In the genomic region with DNA sequence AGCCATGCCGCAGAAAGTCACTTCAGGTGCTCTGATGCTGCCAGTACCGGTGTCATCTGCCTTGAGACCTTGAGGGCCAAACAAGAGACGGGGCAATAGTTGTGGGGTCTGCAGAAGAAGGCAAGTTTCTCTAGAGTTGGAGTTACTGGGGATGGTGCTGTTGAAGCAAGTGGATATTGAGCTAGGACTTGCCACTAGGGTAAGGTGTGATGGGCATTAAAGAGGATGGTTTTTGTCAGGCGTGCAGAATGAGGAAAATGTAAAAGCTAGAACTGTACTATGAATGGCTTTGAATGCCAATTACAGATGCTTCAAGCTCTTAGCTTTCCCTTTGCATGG, we compare ENCODE assay signal across 11 cellular contexts.
DNase-seq lines count a peak whose midpoint lies in the region; ATAC-seq, FAIRE-seq and TF ChIP-seq lines count a peak whose summit lies in the region.
"Had no signal": no experiment of that assay in that cellular context is flagged by ENCODE, and none has a peak within 500 bp of the region (broad histone marks: within the 10 kb centered on the region; RNA-seq: fewer than 3 reads in every experiment).

No MANE protein-coding gene starts in this region.

- H3K27me3 ChIP-seq in keratinocyte (ENCODE audit: control insufficient read depth, extremely low read depth, insufficient read depth, low read length): no peaks in the 10 kb centered on the region
- no peaks in the 10 kb centered on the region for H3K27me3 ChIP-seq in stomach

- no peaks in the 10 kb centered on the region for H3K27me3 Mint-ChIP-seq in activated T-cell treated with anti-CD3 and anti-CD28 coated beads, Interleukin-2, amount 50 U/mL, for 24 hours
- H3K27me3 Mint-ChIP-seq in activated B cell treated with CpG ODN at 0.5 μM for 24 hours: no peaks in the 10 kb centered on the region

- H3K4me3 Mint-ChIP-seq in activated T-cell treated with anti-CD3 and anti-CD28 coated beads, Interleukin-2, amount 50 U/mL, for 24 hours: peak overlapping the region; percentile 5
- H3K4me3 Mint-ChIP-seq in activated B cell treated with CpG ODN at 0.5 μM for 24 hours: no peak overlapping the region
- H3K4me3 Mint-ChIP-seq: neural crest cell had no signal

- peaks cover 14% of the 10 kb centered on the region for H3K36me3 Mint-ChIP-seq in activated T-cell treated with anti-CD3 and anti-CD28 coated beads, Interleukin-2, amount 50 U/mL, for 24 hours (ENCODE audit: low read depth)
- peaks cover 26% of the 10 kb centered on the region for H3K36me3 Mint-ChIP-seq in activated B cell treated with CpG ODN at 0.5 μM for 24 hours (ENCODE audit: low read depth)

- H3K4me1 ChIP-seq in keratinocyte (ENCODE audit: control insufficient read depth, extremely low read depth, insufficient read depth, low read length) (peaks cover 58% of the 10 kb centered on the region), stomach (peaks cover 38 to 75% (median 57%) of the 10 kb centered on the region in 4 donors)

- H3K9me1 ChIP-seq in keratinocyte (ENCODE audit: control insufficient read depth, extremely low read depth, insufficient read depth, low read length): peaks cover 3% of the 10 kb centered on the region

- peak overlapping the region; percentile 33 for H3K4me2 ChIP-seq in keratinocyte (ENCODE audit: control insufficient read depth, extremely low read depth, insufficient read depth, low read depth, low read length)

- dilution Hi-C loops in keratinocyte (cut with MboI; ENCODE audit: extremely low pct_ligation_motif_present, low sequenced_read_pairs): no loop called here

- in situ Hi-C loops in GM13976 (cut with MboI; ENCODE audit: low sequenced_read_pairs, unreplicated experiment): no loop called here

- peak overlapping the region; percentile 66 for H3K27ac ChIP-seq in keratinocyte (ENCODE audit: control insufficient read depth, insufficient read depth, low read length)
- peak overlapping the region in 3 of 5 donors; percentile 47 to 72 (median 47) for H3K27ac ChIP-seq in stomach

- no peak for DNase-seq in activated T-cell treated with anti-CD3 and anti-CD28 coated beads, Interleukin-2, amount 50 U/mL, for 24 hours
- no peak for DNase-seq in activated T-cell treated with anti-CD3 and anti-CD28 coated beads, Interleukin-2, amount 50 U/mL, for 48 hours
- DNase-seq in activated B cell treated with CpG ODN at 0.5 μM for 24 hours (no peak), keratinocyte (ENCODE audit: low read depth, low spot score) (no peak), stomach (no peak), GM13976 (ENCODE audit: low spot score) (no peak), MV-4-11 (lab: John Stamatoyannopoulos, UW) (no peak), NCI-H748 (lab: John Stamatoyannopoulos, UW; ENCODE audit: unreplicated experiment) (no peak)
- DNase-seq: activated CD8-positive, alpha-beta memory T cell treated with anti-CD3 and anti-CD28 coated beads, Interleukin-2, amount 50 U/mL, for 4 hours; MM.1S had no signal

- H4K20me1 ChIP-seq in keratinocyte (ENCODE audit: control insufficient read depth, extremely low read depth, insufficient read depth, low read length): no peaks in the 10 kb centered on the region

- FAIRE-seq in keratinocyte (lab: Jason Lieb, UNC): no peak

- H2AFZ ChIP-seq in keratinocyte (ENCODE audit: control insufficient read depth, low read length): no peak overlapping the region

- CTCF ChIA-PET in activated B cell treated with CpG ODN at 0.5 μM for 24 hours (lab: Charles Lee): no interaction called here

- no peak for TF ChIP-seq POLR2A in stomach (IDR thresholded peaks at IDR 0.05)

- peaks cover 91% of the 10 kb centered on the region for H3K4me1 Mint-ChIP-seq in activated T-cell treated with anti-CD3 and anti-CD28 coated beads, Interleukin-2, amount 50 U/mL, for 24 hours (ENCODE audit: low read depth)
- peaks cover 83% of the 10 kb centered on the region for H3K4me1 Mint-ChIP-seq in activated B cell treated with CpG ODN at 0.5 μM for 24 hours

- H3K9me3 ChIP-seq in keratinocyte (ENCODE audit: control insufficient read depth, low read depth, low read length) (no peaks in the 10 kb centered on the region), stomach (no peaks in the 10 kb centered on the region)

- 66 to 82% (median 78%) methylated on average over 4 of the region's 4 CpGs for WGBS in stomach, 5 donors

- no peak for ATAC-seq in activated B cell treated with CpG ODN at 0.5 μM for 24 hours (ENCODE audit: low read depth)

- H3K79me2 ChIP-seq in keratinocyte (ENCODE audit: control insufficient read depth, insufficient read depth, low read length): peaks cover 30% of the 10 kb centered on the region

- no peak overlapping the region for H3K4me3 ChIP-seq in keratinocyte (ENCODE audit: control insufficient read depth in 2 of 3, extremely low read depth in 1 of 3, insufficient read depth in 2 of 3, low read depth in 1 of 3, low read length in 3 of 3)
- H3K4me3 ChIP-seq in stomach: no peak overlapping the region

- no peak overlapping the region for H3K9ac ChIP-seq in keratinocyte (ENCODE audit: control insufficient read depth, extremely low read depth, insufficient read depth, low read length)

- POLR2A ChIA-PET in activated B cell treated with CpG ODN at 0.5 μM for 24 hours (lab: Charles Lee): no interaction called here

- TF ChIP-seq EP300 in stomach (IDR thresholded peaks at IDR 0.05): no peak

- intact Hi-C loops in activated B cell treated with CpG ODN at 0.5 μM for 24 hours (cut with micrococcal nuclease) (loop anchor here (5.0 kb wide), 1 partner anchor 37 kb away; no protein-coding TSS in a partner anchor), stomach (cut with DNase I; ENCODE audit: low total_unique reads) (no loop called here)

- no peaks in the 10 kb centered on the region for H3K9me3 Mint-ChIP-seq in activated T-cell treated with anti-CD3 and anti-CD28 coated beads, Interleukin-2, amount 50 U/mL, for 24 hours
- no peaks in the 10 kb centered on the region for H3K9me3 Mint-ChIP-seq in activated B cell treated with CpG ODN at 0.5 μM for 24 hours
- H3K9me3 Mint-ChIP-seq: neural crest cell had no signal

- TF ChIP-seq CTCF in activated B cell treated with CpG ODN at 0.5 μM for 24 hours (IDR thresholded peaks at IDR 0.05): no peak
- TF ChIP-seq CTCF in keratinocyte (optimal IDR thresholded peaks at IDR 0.05 in 1 of 3, IDR thresholded peaks at IDR 0.05 in 1 of 3, conservative IDR thresholded peaks at IDR 0.05 in 1 of 3; ENCODE audit: extremely low read depth in 1 of 3, insufficient read depth in 2 of 3, low read length in 3 of 3): no peak
- no peak for TF ChIP-seq CTCF in stomach (IDR thresholded peaks at IDR 0.05)
- TF ChIP-seq CTCF in GM13976 (IDR thresholded peaks at IDR 0.05; ENCODE audit: borderline replicate concordance, control extremely low read depth, extremely low read depth, insufficient read depth, missing control alignments): no peak

- peaks cover 3 to 5% of the 10 kb centered on the region in 2 experiments for H3K36me3 ChIP-seq in keratinocyte (ENCODE audit: control insufficient read depth in 2 of 2, extremely low read depth in 1 of 2, insufficient read depth in 2 of 2, low read length in 2 of 2)
- peaks cover 0 to under 1% (median 0%) of the 10 kb centered on the region in 4 donors for H3K36me3 ChIP-seq in stomach

- peak overlapping the region; percentile 82 for H3K27ac Mint-ChIP-seq in activated T-cell treated with anti-CD3 and anti-CD28 coated beads, Interleukin-2, amount 50 U/mL, for 24 hours
- H3K27ac Mint-ChIP-seq in activated B cell treated with CpG ODN at 0.5 μM for 24 hours: peak overlapping the region; percentile 21
